Comparison of ENCODE assay signal across 8 cellular contexts in genomic region chr4:15149842-15150592, GRCh38.
A peak's percentile ranks its signal among the peaks of the same experiment; 100 is the strongest.
DNase-seq lines count a peak whose midpoint lies in the region.

No MANE protein-coding gene starts in this region.

- H3K36me3 ChIP-seq in GM23248 (ENCODE audit: low read depth), result no peaks in the 10 kb centered on the region

- in situ Hi-C loops in GM23248 (cut with MboI), result loop anchor here (25.0 kb wide), 1 partner anchor 1488 kb away; no protein-coding TSS in a partner anchor

- H3K9me3 ChIP-seq in GM23248 (ENCODE audit: low read depth), result no peaks in the 10 kb centered on the region

- H3K27me3 ChIP-seq in GM23248 (replicated peaks; ENCODE audit: insufficient read depth), result no peaks in the 10 kb centered on the region

- peak overlapping the region; percentile 62 for H3K9ac ChIP-seq in GM23248

- H3K27me3 Mint-ChIP-seq in activated CD4-positive, alpha-beta memory T cell treated with anti-CD3 and anti-CD28 coated beads for 36 hours, result peaks cover 2% of the 10 kb centered on the region

- H3K27ac Mint-ChIP-seq in activated CD4-positive, alpha-beta memory T cell treated with anti-CD3 and anti-CD28 coated beads for 36 hours, result no peak overlapping the region

- H3K4me1 ChIP-seq in GM23248 (ENCODE audit: insufficient read depth), result peaks cover 18% of the 10 kb centered on the region

- intact Hi-C loops in activated CD4-positive, alpha-beta memory T cell treated with anti-CD3 and anti-CD28 coated beads for 36 hours (cut with micrococcal nuclease), result no loop called here

- POLR2A ChIA-PET in activated CD4-positive, alpha-beta memory T cell treated with anti-CD3 and anti-CD28 coated beads for 36 hours (lab: Charles Lee), result no interaction called here

- no peaks in the 10 kb centered on the region for H4K20me1 ChIP-seq in GM23248 (ENCODE audit: insufficient read depth)

- H3K4me3 Mint-ChIP-seq in activated CD4-positive, alpha-beta memory T cell treated with anti-CD3 and anti-CD28 coated beads for 36 hours, result no peak overlapping the region

- H3K4me2 ChIP-seq in GM23248 (ENCODE audit: unreplicated experiment), result peak overlapping the region; percentile 60

- H3K4me3 ChIP-seq in GM23248, result no peak overlapping the region

- 24 to 25% methylated on average over 9 of the region's 9 CpGs for WGBS in GM23248 (ENCODE audit: low coverage in 1 of 2, low lambda C conversion rate in 2 of 2, missing lambda C conversion rate in 2 of 2), 2 experiments

- peaks cover 1% of the 10 kb centered on the region for H3K9me3 Mint-ChIP-seq in activated CD4-positive, alpha-beta memory T cell treated with anti-CD3 and anti-CD28 coated beads for 36 hours

- CTCF ChIA-PET in activated CD4-positive, alpha-beta memory T cell treated with anti-CD3 and anti-CD28 coated beads for 36 hours (lab: Charles Lee), result no interaction called here

- H3K36me3 Mint-ChIP-seq in activated CD4-positive, alpha-beta memory T cell treated with anti-CD3 and anti-CD28 coated beads for 36 hours, result no peaks in the 10 kb centered on the region

- H3K79me2 ChIP-seq in GM23248 (ENCODE audit: insufficient read depth), result no peaks in the 10 kb centered on the region

- no peaks in the 10 kb centered on the region for H3K4me1 Mint-ChIP-seq in activated CD4-positive, alpha-beta memory T cell treated with anti-CD3 and anti-CD28 coated beads for 36 hours (ENCODE audit: low read depth)

- H3K9me2 ChIP-seq in GM23248 (ENCODE audit: insufficient read depth), result no peaks in the 10 kb centered on the region

- peak overlapping the region; percentile 81 for H3K27ac ChIP-seq in GM23248

- H3F3A ChIP-seq in GM23248 (ENCODE audit: insufficient read depth), result peaks cover 9% of the 10 kb centered on the region

- H2AFZ ChIP-seq in GM23248, result peak overlapping the region; percentile 71

- DNase-seq in GM04504 (ENCODE audit: low read depth) (peak; percentile 62), GM23248 (peak; percentile 90), HUDEP-2 (lab: John Stamatoyannopoulos, UW; ENCODE audit: unreplicated experiment in 76 of 76) (peak in 69 of 76 experiments; percentile 1 to 81 (median 46)), SW480 (ENCODE audit: low spot score) (peak; percentile 54), fibroblast of the conjunctiva (ENCODE audit: low read depth) (peak; percentile 62), occipital lobe (lab: John Stamatoyannopoulos, UW) (peak; percentile 90), T-helper 2 cell (no peak)
- DNase-seq in activated CD4-positive, alpha-beta memory T cell treated with anti-CD3 and anti-CD28 coated beads for 36 hours, result no peak

Comparison
In these comparisons a context has a peak if more than half of its experiments do, and no peak if none do; other contexts are left out.
1. DNase-seq: peak in GM04504 (single experiment), GM23248 (single experiment), HUDEP-2 (69 of 76), SW480 (single experiment), fibroblast of the conjunctiva (single experiment) and occipital lobe (single experiment); none in T-helper 2 cell (0 of 5) and activated CD4-positive, alpha-beta memory T cell treated with anti-CD3 and anti-CD28 coated beads for 36 hours (single experiment).